ENCODE assay signal across 24 cellular contexts in the genomic region with DNA sequence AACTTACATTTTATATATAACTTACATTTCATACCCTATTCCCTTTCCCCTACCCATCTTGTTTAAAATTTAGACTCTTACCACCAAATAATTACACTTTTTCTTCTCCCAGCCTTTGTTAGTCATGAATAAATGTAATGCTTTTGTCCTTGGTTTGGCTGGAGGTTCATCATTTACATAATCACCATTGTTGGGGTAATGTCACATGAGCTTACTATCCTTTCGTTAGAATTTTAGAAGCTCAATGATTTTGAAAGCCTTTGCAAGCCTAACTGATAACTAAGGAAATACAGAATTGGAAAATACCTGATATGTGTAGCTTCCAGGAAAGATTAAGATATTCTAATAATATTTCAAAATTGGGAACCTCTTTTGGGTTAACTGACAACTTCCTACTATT.
DNase-seq lines count a peak whose midpoint lies in the region; ATAC-seq and TF ChIP-seq lines count a peak whose summit lies in the region.
"Had no signal": no experiment of that assay in that cellular context is flagged by ENCODE, and none has a peak within 500 bp of the region (broad histone marks: within the 10 kb centered on the region; RNA-seq: fewer than 3 reads in every experiment).

No MANE protein-coding gene starts in this region.

- no peak overlapping the region for H3K9ac ChIP-seq in NT2/D1 (ENCODE audit: insufficient read length, low read depth)

- H3K27me3 Mint-ChIP-seq in activated CD4-positive, alpha-beta memory T cell treated with anti-CD3 and anti-CD28 coated beads, Interleukin-2, amount 10 ng/mL, durations not matched to agents 7 days and 5 days = no peaks in the 10 kb centered on the region
- H3K27me3 Mint-ChIP-seq: IgD-negative memory B cell had no signal

- DNase-seq in A673 (ENCODE audit: low spot score) = peak; percentile 29
- peak; percentile 5 for DNase-seq in NT2/D1 (ENCODE audit: low read depth, low spot score)
- peak; percentile 76 for DNase-seq in globus pallidus (ENCODE audit: low spot score)
- peak; percentile 66 for DNase-seq in pons (ENCODE audit: low spot score)
- no peak for DNase-seq in activated CD4-positive, alpha-beta memory T cell treated with anti-CD3 and anti-CD28 coated beads, Interleukin-2, amount 10 ng/mL, durations not matched to agents 7 days and 5 days
- DNase-seq in amniotic stem cell (lab: John Stamatoyannopoulos, UW) = no peak
- DNase-seq: C1 segment of cervical spinal cord; CD8-positive, alpha-beta T cell; GDM1; HFFc6; MV-4-11; NCI-H1105 treated with DMSO at 0.1 percent for 48 hours; NCI-H2029 treated with DMSO at 0.1 percent for 48 hours; NCI-H2171; NCI-H345; NCI-H524 treated with DMSO at 0.1 percent for 48 hours; NCI-H82 had no signal

- no TSS peak for BruUV-seq in A673 (replicated peaks; lab: Mats Ljungman, UMichigan)

- no peak for ATAC-seq in HG02759 (IDR thresholded peaks at IDR 0.05; ENCODE audit: unreplicated experiment)
- ATAC-seq in HG03342 (IDR thresholded peaks at IDR 0.05; ENCODE audit: unreplicated experiment) = no peak
- ATAC-seq: CD8-positive, alpha-beta T cell; Right ventricle myocardium inferior had no signal

- no peak overlapping the region for H3K4me3 Mint-ChIP-seq in activated CD4-positive, alpha-beta memory T cell treated with anti-CD3 and anti-CD28 coated beads, Interleukin-2, amount 10 ng/mL, durations not matched to agents 7 days and 5 days
- H3K4me3 Mint-ChIP-seq: CD8-positive, alpha-beta T cell; HFFc6; IgD-negative memory B cell had no signal

- no peaks in the 10 kb centered on the region for H3K9me3 ChIP-seq in A673 (ENCODE audit: low read depth, low read length, poor library complexity, severe bottlenecking)
- H3K9me3 ChIP-seq in NT2/D1 (ENCODE audit: insufficient read depth, low read length) = no peaks in the 10 kb centered on the region
- H3K9me3 ChIP-seq: SJSA1 had no signal

- no peak overlapping the region for H3K27ac Mint-ChIP-seq in activated CD4-positive, alpha-beta memory T cell treated with anti-CD3 and anti-CD28 coated beads, Interleukin-2, amount 10 ng/mL, durations not matched to agents 7 days and 5 days
- H3K27ac Mint-ChIP-seq: CD8-positive, alpha-beta T cell; HFFc6; IgD-negative memory B cell had no signal

- H3K36me3 ChIP-seq in A673 (ENCODE audit: insufficient read depth, low read length, poor library complexity, severe bottlenecking) (no peaks in the 10 kb centered on the region), NT2/D1 (ENCODE audit: insufficient read depth, insufficient read length, low read length) (no peaks in the 10 kb centered on the region)
- H3K36me3 ChIP-seq: SJSA1 had no signal

- intact Hi-C loops in A673 (cut with micrococcal nuclease; ENCODE audit: unreplicated experiment) = no loop called here

- H3K27me3 ChIP-seq in A673 (replicated peaks; ENCODE audit: insufficient read depth, low read depth, low read length, poor library complexity) (no peaks in the 10 kb centered on the region), NT2/D1 (ENCODE audit: insufficient read depth, insufficient read length) (no peaks in the 10 kb centered on the region)
- H3K27me3 ChIP-seq: SJSA1 had no signal

- CTCF ChIA-PET in A673 (lab: Charles Lee) = no interaction called here
- CTCF ChIA-PET in activated CD4-positive, alpha-beta memory T cell treated with anti-CD3 and anti-CD28 coated beads, Interleukin-2, amount 10 ng/mL, durations not matched to agents 7 days and 5 days (lab: Charles Lee) = no interaction called here

- POLR2A ChIA-PET in A673 (lab: Charles Lee; ENCODE audit: low non-redundant PET) = no interaction called here
- POLR2A ChIA-PET in activated CD4-positive, alpha-beta memory T cell treated with anti-CD3 and anti-CD28 coated beads, Interleukin-2, amount 10 ng/mL, durations not matched to agents 7 days and 5 days (lab: Charles Lee) = no interaction called here

- no peaks in the 10 kb centered on the region for H3K36me3 Mint-ChIP-seq in activated CD4-positive, alpha-beta memory T cell treated with anti-CD3 and anti-CD28 coated beads, Interleukin-2, amount 10 ng/mL, durations not matched to agents 7 days and 5 days (ENCODE audit: low read depth)
- H3K36me3 Mint-ChIP-seq: CD8-positive, alpha-beta T cell; IgD-negative memory B cell had no signal

- no peak overlapping the region for H3K4me3 ChIP-seq in A673 (ENCODE audit: low read depth, low read length, poor library complexity, severe bottlenecking)
- no peak overlapping the region for H3K4me3 ChIP-seq in NT2/D1 (ENCODE audit: insufficient read length, low read depth)
- H3K4me3 ChIP-seq: SJSA1 had no signal

- H3K4me1 ChIP-seq in A673 (ENCODE audit: insufficient read depth, low read length, poor library complexity, severe bottlenecking) = peaks cover 15% of the 10 kb centered on the region
- no peaks in the 10 kb centered on the region for H3K4me1 ChIP-seq in NT2/D1 (ENCODE audit: insufficient read depth, insufficient read length)
- H3K4me1 ChIP-seq: SJSA1 had no signal

- peaks cover 4% of the 10 kb centered on the region for H3K9me3 Mint-ChIP-seq in activated CD4-positive, alpha-beta memory T cell treated with anti-CD3 and anti-CD28 coated beads, Interleukin-2, amount 10 ng/mL, durations not matched to agents 7 days and 5 days

- no peak overlapping the region for H3K27ac ChIP-seq in A673 (ENCODE audit: low read depth, low read length, poor library complexity, severe bottlenecking)
- H3K27ac ChIP-seq: 22Rv1, HL-60, SJSA1 had no signal

- H3K4me1 Mint-ChIP-seq in activated CD4-positive, alpha-beta memory T cell treated with anti-CD3 and anti-CD28 coated beads, Interleukin-2, amount 10 ng/mL, durations not matched to agents 7 days and 5 days = no peaks in the 10 kb centered on the region
- H3K4me1 Mint-ChIP-seq: IgD-negative memory B cell had no signal

- no peak for TF ChIP-seq CTCF in A673 (conservative IDR thresholded peaks at IDR 0.05; ENCODE audit: low read depth, low read length)

Comparison
In these comparisons a context has a peak if more than half of its experiments do, and no peak if none do; other contexts are left out.
1. DNase-seq: peak in A673 (single experiment), NT2/D1 (single experiment), globus pallidus (single experiment) and pons (single experiment); none in activated CD4-positive, alpha-beta memory T cell treated with anti-CD3 and anti-CD28 coated beads, Interleukin-2, amount 10 ng/mL, durations not matched to agents 7 days and 5 days (single experiment) and amniotic stem cell (single experiment).